In the genomic region with DNA sequence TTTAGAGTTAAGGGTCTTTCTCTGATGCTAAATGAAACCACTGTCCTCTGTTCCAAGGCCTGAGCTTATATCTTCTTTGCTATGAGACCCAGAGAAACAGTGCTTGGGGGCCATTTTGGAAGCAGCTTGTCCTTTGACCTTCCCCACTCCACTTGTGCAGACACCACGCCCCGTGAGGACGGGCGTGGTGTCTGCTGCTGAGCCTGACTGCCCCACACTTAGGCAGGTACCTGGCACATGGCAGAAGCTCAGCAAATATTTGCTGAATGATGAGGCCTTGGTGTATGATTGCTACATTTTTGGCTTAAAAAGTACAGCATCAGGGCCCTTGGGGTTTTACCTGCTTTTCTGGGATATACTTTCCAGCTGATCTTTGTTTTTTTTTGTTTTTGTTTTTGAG, we compare ENCODE assay signal across 7 cellular contexts.
DNase-seq lines count a peak whose midpoint lies in the region; ATAC-seq and TF ChIP-seq lines count a peak whose summit lies in the region.

No MANE protein-coding gene starts in this region.

- H3K4me1 ChIP-seq in Karpas-422 (ENCODE audit: low read length): peaks cover 35% of the 10 kb centered on the region
- H3K4me1 ChIP-seq in foreskin keratinocyte: peaks cover 17% of the 10 kb centered on the region
- H3K4me1 ChIP-seq in spleen: peaks cover 70 to 100% (median 97%) of the 10 kb centered on the region in 6 donors

- intact Hi-C loops in spleen (cut with DNase I; ENCODE audit: low total_unique reads): no loop called here

- H3K9me3 ChIP-seq in Karpas-422 (ENCODE audit: low read length) (no peaks in the 10 kb centered on the region), spleen (no peaks in the 10 kb centered on the region)

- H3K27me3 ChIP-seq in Karpas-422 (ENCODE audit: low read length) (no peaks in the 10 kb centered on the region), foreskin keratinocyte (no peaks in the 10 kb centered on the region), spleen (replicated peaks in 1 of 7) (no peaks in the 10 kb centered on the region)

- no peak overlapping the region for H2AFZ ChIP-seq in Karpas-422 (ENCODE audit: low read length)

- DNase-seq in Karpas-422 (peak; percentile 36), SW480 (ENCODE audit: low spot score) (peak; percentile 48), foreskin keratinocyte (peak; percentile 32 to 56), spleen (no peak), T-helper 9 cell (no peak)
- DNase-seq in effector CD4-positive, alpha-beta T cell: no peak

- ATAC-seq in foreskin keratinocyte: peak; percentile 8
- no peak for ATAC-seq in GM19397 (IDR thresholded peaks at IDR 0.05; ENCODE audit: unreplicated experiment)

- TF ChIP-seq CTCF in foreskin keratinocyte (conservative IDR thresholded peaks at IDR 0.05) (no peak), spleen (IDR thresholded peaks at IDR 0.05 in 8 of 11, conservative IDR thresholded peaks at IDR 0.05 in 3 of 11) (no peak)

- H3K36me3 ChIP-seq in Karpas-422 (ENCODE audit: insufficient read depth, low read length): no peaks in the 10 kb centered on the region
- H3K36me3 ChIP-seq in spleen: peaks cover 0 to 9% (median 3%) of the 10 kb centered on the region in 6 donors

- TF ChIP-seq POLR2A in spleen (IDR thresholded peaks at IDR 0.05): no peak

- H3K79me2 ChIP-seq in Karpas-422 (ENCODE audit: low read length): peaks cover 91% of the 10 kb centered on the region

- H3K4me3 ChIP-seq in Karpas-422 (ENCODE audit: low read length) (no peak overlapping the region), spleen (peak overlapping the region in 1 of 8 donors; percentile 24)

- no peaks in the 10 kb centered on the region for H3K9me2 ChIP-seq in Karpas-422 (replicated peaks; ENCODE audit: insufficient read depth, low read length)

- WGBS in spleen, 5 donors: 33 to 75% (median 69%) methylated on average over 4 of the region's 4 CpGs

- H3K4me2 ChIP-seq in Karpas-422 (ENCODE audit: low read depth, low read length, poor library complexity, severe bottlenecking): no peak overlapping the region

- peaks cover 6% of the 10 kb centered on the region; the same call in 1 of the 2 replicates for H4K20me1 ChIP-seq in Karpas-422 (ENCODE audit: insufficient read depth, low read depth, low read length)

- no peak overlapping the region for H3K27ac ChIP-seq in Karpas-422 (ENCODE audit: low read length)
- H3K27ac ChIP-seq in foreskin keratinocyte: peak overlapping the region; percentile 73
- H3K27ac ChIP-seq in spleen: peak overlapping the region; percentile 49 to 93 (median 82)

- H3K9ac ChIP-seq in Karpas-422 (ENCODE audit: low read length): no peak overlapping the region

Comparison
In these comparisons a context has a peak if more than half of its experiments do, and no peak if none do; other contexts are left out.
1. DNase-seq: peak in Karpas-422 (single experiment), SW480 (single experiment) and foreskin keratinocyte (2 of 2); none in spleen (single experiment), T-helper 9 cell (single experiment) and effector CD4-positive, alpha-beta T cell (single experiment).